8 cellular contexts compared by ENCODE assay signal in genomic region chr22:38982008-38982927, GRCh38. TPM values are rescaled to one million over a fixed set of nuclear protein-coding genes. Genes with fewer than 3 reads are reported as not detected.
DNase-seq lines count a peak whose midpoint lies in the region; ATAC-seq and TF ChIP-seq lines count a peak whose summit lies in the region.

TSS of gene APOBEC3B (plus strand) at chr22:38982347. CDS start at chr22:38982454, 107 bp downstream.

- peak; percentile 95 for ATAC-seq in lower lobe of right lung

- TF ChIP-seq CTCF in NB4 (IDR thresholded peaks at IDR 0.05; ENCODE audit: low read depth, low read length), result no peak
- TF ChIP-seq CTCF in dorsolateral prefrontal cortex (IDR thresholded peaks at IDR 0.05 in 54 of 56, conservative IDR thresholded peaks at IDR 0.05 in 2 of 56; ENCODE audit: low read depth in 1 of 56, partially characterized antibody in 56 of 56), result no peak
- no peak for TF ChIP-seq CTCF in lower lobe of right lung (IDR thresholded peaks at IDR 0.05)

- no peaks in the 10 kb centered on the region for H3K36me3 ChIP-seq in lower lobe of right lung

- H3K27ac ChIP-seq in dorsolateral prefrontal cortex, result peak within 1 kb of the TSS in 3 of 59 donors; percentile 23 to 53 (median 31)
- H3K27ac ChIP-seq in lower lobe of right lung, result peak within 1 kb of the TSS; percentile 46

- H3K27me3 ChIP-seq in dorsolateral prefrontal cortex (no peaks in the 10 kb centered on the region), lower lobe of right lung (ENCODE audit: low read depth) (no peaks in the 10 kb centered on the region)

- H3K4me3 ChIP-seq in NB4 (ENCODE audit: low read depth, low read length) (peak within 1 kb of the TSS; percentile 60), dorsolateral prefrontal cortex (peak within 1 kb of the TSS in 57 of 59 donors; percentile 11 to 72 (median 49)), lower lobe of right lung (peak within 1 kb of the TSS; percentile 43)

- DNase-seq in DMS79 treated with DMSO at 0.1 percent for 48 hours (lab: John Stamatoyannopoulos, UW) (peak; percentile 70), H4 (ENCODE audit: low spot score) (peak; percentile 97), NB4 (ENCODE audit: low read depth) (peak; percentile 96), dorsolateral prefrontal cortex (peak in 8 of 10 donors; percentile 9 to 62 (median 44)), lower lobe of right lung (peak; percentile 80)
- DNase-seq in activated CD4-positive, alpha-beta T cell treated with anti-CD3 and anti-CD28 coated beads for 4 hours, result peak; percentile 42 to 56
- peak; percentile 28 to 39 for DNase-seq in stimulated activated CD4-positive, alpha-beta T cell treated with anti-CD3 and anti-CD28 coated beads, Interleukin-4, amount 100 ng/mL, for 48 hours (ENCODE audit: low read depth in 2 of 2)
- DNase-seq in effector CD8-positive, alpha-beta T cell (lab: John Stamatoyannopoulos, UW), result no peak

- intact Hi-C loops in dorsolateral prefrontal cortex (cut with DNase I) (no loop called here), lower lobe of right lung (cut with DNase I) (no loop called here)

- no peaks in the 10 kb centered on the region for H3K9me3 ChIP-seq in lower lobe of right lung

- no peak for TF ChIP-seq POLR2A in NB4 (IDR thresholded peaks at IDR 0.05; ENCODE audit: extremely low read depth, insufficient read length)

- H3K4me1 ChIP-seq in lower lobe of right lung, result no peaks in the 10 kb centered on the region

RNA-seq across cellular contexts. Expression of gene APOBEC3B, which starts in this region (rescaled TPM):
- total RNA-seq in H4 (2014; rRNA removed; shearing (Covaris generic)), result 8.4 and 13.6 TPM in 2 replicates
- total RNA-seq in dorsolateral prefrontal cortex (1 to 10 TPM in 2 of 120 experiments, under 1 TPM in 23, not detected in 95; 0.34 to 1.5 (median 0.54) TPM), lower lobe of right lung (1.0 TPM)
